16 cellular contexts compared by ENCODE assay signal in the genomic region with DNA sequence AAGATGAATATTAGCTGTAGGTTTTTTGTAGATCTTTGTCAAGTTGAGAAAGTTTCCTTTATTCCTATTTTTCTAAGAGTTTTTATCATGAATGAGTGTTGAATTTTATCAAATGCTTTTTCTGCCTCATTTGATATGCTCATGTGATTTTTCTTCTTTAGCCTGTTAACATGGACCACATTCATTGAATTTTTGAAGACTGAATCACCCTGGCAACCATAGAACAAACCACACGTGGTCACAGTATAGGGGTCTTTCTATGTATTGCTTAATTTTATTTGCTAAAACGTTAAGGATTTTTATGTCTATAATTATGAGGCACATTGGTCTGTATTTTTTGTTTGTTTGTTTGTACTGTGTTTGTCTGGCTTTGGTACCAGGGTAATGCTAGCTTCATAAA.
DNase-seq lines count a peak whose midpoint lies in the region; TF ChIP-seq lines count a peak whose summit lies in the region.
"Had no signal": no experiment of that assay in that cellular context is flagged by ENCODE, and none has a peak within 500 bp of the region (broad histone marks: within the 10 kb centered on the region; RNA-seq: fewer than 3 reads in every experiment).

No MANE protein-coding gene starts in this region.

- no peaks in the 10 kb centered on the region for H3K27me3 ChIP-seq in MG63
- no peaks in the 10 kb centered on the region for H3K27me3 ChIP-seq in esophagus squamous epithelium
- H3K27me3 ChIP-seq: dorsolateral prefrontal cortex, foreskin keratinocyte, neutrophil, sigmoid colon, tibial artery had no signal

- no peak overlapping the region for H3K4me3 Mint-ChIP-seq in mesothelial cell of epicardium
- H3K4me3 Mint-ChIP-seq in activated naive CD4-positive, alpha-beta T cell treated with anti-CD3 and anti-CD28 coated beads, Interleukin-2, amount 10 ng/mL, durations not matched to agents 7 days and 5 days, result no peak overlapping the region
- H3K4me3 Mint-ChIP-seq: activated T-cell treated with anti-CD3 and anti-CD28 coated beads, Interleukin-2, amount 50 U/mL, for 24 hours; memory B cell had no signal

- no peak overlapping the region for H3K27ac ChIP-seq in esophagus squamous epithelium
- H3K27ac ChIP-seq: dorsolateral prefrontal cortex, foreskin keratinocyte, neutrophil, sigmoid colon, tibial artery had no signal

- intact Hi-C loops in esophagus squamous epithelium (cut with DNase I), result no loop called here

- H3K9me3 ChIP-seq in MG63 (0 out of 2 replicates have a peak, but pooled peaks cover 3% of the 10 kb centered on the region), esophagus squamous epithelium (no peaks in the 10 kb centered on the region)
- H3K9me3 ChIP-seq: neutrophil, sigmoid colon, tibial artery had no signal

- TF ChIP-seq POLR2A in esophagus squamous epithelium (IDR thresholded peaks at IDR 0.05), result no peak

- H3K4me1 Mint-ChIP-seq in mesothelial cell of epicardium, result peaks cover 4% of the 10 kb centered on the region
- H3K4me1 Mint-ChIP-seq in activated naive CD4-positive, alpha-beta T cell treated with anti-CD3 and anti-CD28 coated beads, Interleukin-2, amount 10 ng/mL, durations not matched to agents 7 days and 5 days, result no peaks in the 10 kb centered on the region
- H3K4me1 Mint-ChIP-seq: memory B cell had no signal

- H3K4me1 ChIP-seq in esophagus squamous epithelium, result peaks cover 0 to 21% (median 3%) of the 10 kb centered on the region in 3 donors
- H3K4me1 ChIP-seq: sigmoid colon, tibial artery had no signal

- H3K36me3 ChIP-seq in MG63, result no peaks in the 10 kb centered on the region
- H3K36me3 ChIP-seq in esophagus squamous epithelium, result no peaks in the 10 kb centered on the region
- H3K36me3 ChIP-seq: neutrophil, sigmoid colon, tibial artery had no signal

- no peaks in the 10 kb centered on the region for H3K27me3 Mint-ChIP-seq in mesothelial cell of epicardium (ENCODE audit: low read depth)
- no peaks in the 10 kb centered on the region for H3K27me3 Mint-ChIP-seq in activated naive CD4-positive, alpha-beta T cell treated with anti-CD3 and anti-CD28 coated beads, Interleukin-2, amount 10 ng/mL, durations not matched to agents 7 days and 5 days
- H3K27me3 Mint-ChIP-seq: activated T-cell treated with anti-CD3 and anti-CD28 coated beads, Interleukin-2, amount 50 U/mL, for 24 hours; memory B cell had no signal

- TF ChIP-seq CTCF in AG10803 (conservative IDR thresholded peaks at IDR 0.05; ENCODE audit: low read length) (no peak), cardiac fibroblast (IDR thresholded peaks at IDR 0.05; ENCODE audit: low read depth, low read length) (no peak), esophagus squamous epithelium (IDR thresholded peaks at IDR 0.05) (no peak), mesothelial cell of epicardium (IDR thresholded peaks at IDR 0.05; ENCODE audit: unreplicated experiment) (no peak)

- peak; percentile 49 for DNase-seq in AG10803 (ENCODE audit: low read depth)
- peak; percentile 1 for DNase-seq in MG63
- DNase-seq in cardiac fibroblast (ENCODE audit: low read depth in 2 of 2), result peak; percentile 54 to 68
- DNase-seq in kidney tubule cell (ENCODE audit: low spot score), result peak; percentile 47
- no peak for DNase-seq in esophagus squamous epithelium (lab: John Stamatoyannopoulos, UW)
- DNase-seq in mesothelial cell of epicardium (ENCODE audit: low spot score in 2 of 2, unreplicated experiment in 2 of 2), result no peak
- DNase-seq in SIG-M5 treated with dmso at 0.1 percent for 504 hours (lab: John Stamatoyannopoulos, UW; ENCODE audit: unreplicated experiment), result no peak
- no peak for DNase-seq in activated naive CD4-positive, alpha-beta T cell treated with anti-CD3 and anti-CD28 coated beads, Interleukin-2, amount 10 ng/mL, durations not matched to agents 7 days and 5 days
- DNase-seq: activated T-cell treated with anti-CD3 and anti-CD28 coated beads, Interleukin-2, amount 50 U/mL, for 24 hours; amniotic stem cell; dorsolateral prefrontal cortex; foreskin keratinocyte; sigmoid colon; tibial artery had no signal

- peaks cover 11% of the 10 kb centered on the region for H3K9me3 Mint-ChIP-seq in mesothelial cell of epicardium
- no peaks in the 10 kb centered on the region for H3K9me3 Mint-ChIP-seq in activated naive CD4-positive, alpha-beta T cell treated with anti-CD3 and anti-CD28 coated beads, Interleukin-2, amount 10 ng/mL, durations not matched to agents 7 days and 5 days
- H3K9me3 Mint-ChIP-seq: activated T-cell treated with anti-CD3 and anti-CD28 coated beads, Interleukin-2, amount 50 U/mL, for 24 hours; memory B cell had no signal

- no peak overlapping the region for H3K27ac Mint-ChIP-seq in mesothelial cell of epicardium
- no peak overlapping the region for H3K27ac Mint-ChIP-seq in activated naive CD4-positive, alpha-beta T cell treated with anti-CD3 and anti-CD28 coated beads, Interleukin-2, amount 10 ng/mL, durations not matched to agents 7 days and 5 days
- H3K27ac Mint-ChIP-seq: activated T-cell treated with anti-CD3 and anti-CD28 coated beads, Interleukin-2, amount 50 U/mL, for 24 hours; memory B cell had no signal

- CTCF ChIA-PET in activated naive CD4-positive, alpha-beta T cell treated with anti-CD3 and anti-CD28 coated beads, Interleukin-2, amount 10 ng/mL, durations not matched to agents 7 days and 5 days (lab: Charles Lee), result no interaction called here

- WGBS in esophagus squamous epithelium, 2 donors, result 19 to 42% methylated on average over 2 of the region's 2 CpGs

- no peaks in the 10 kb centered on the region for H3K36me3 Mint-ChIP-seq in mesothelial cell of epicardium
- H3K36me3 Mint-ChIP-seq in activated naive CD4-positive, alpha-beta T cell treated with anti-CD3 and anti-CD28 coated beads, Interleukin-2, amount 10 ng/mL, durations not matched to agents 7 days and 5 days, result no peaks in the 10 kb centered on the region
- H3K36me3 Mint-ChIP-seq: memory B cell had no signal

- no peak overlapping the region for H3K4me3 ChIP-seq in AG10803 (ENCODE audit: low read length)
- H3K4me3 ChIP-seq in MG63, result no peak overlapping the region
- H3K4me3 ChIP-seq in cardiac fibroblast (replicated peaks in 1 of 2; ENCODE audit: low read depth in 2 of 2, low read length in 2 of 2), result no peak overlapping the region
- H3K4me3 ChIP-seq in esophagus squamous epithelium, result no peak overlapping the region
- H3K4me3 ChIP-seq: dorsolateral prefrontal cortex, sigmoid colon, tibial artery had no signal

Comparison
In these comparisons a context has a peak if more than half of its experiments do, and no peak if none do; other contexts are left out.
1. DNase-seq: peak in AG10803 (single experiment), MG63 (single experiment), cardiac fibroblast (2 of 2) and kidney tubule cell (single experiment); none in esophagus squamous epithelium (single experiment), mesothelial cell of epicardium (0 of 2), SIG-M5 treated with dmso at 0.1 percent for 504 hours (single experiment) and activated naive CD4-positive, alpha-beta T cell treated with anti-CD3 and anti-CD28 coated beads, Interleukin-2, amount 10 ng/mL, durations not matched to agents 7 days and 5 days (single experiment).